Comparison of ENCODE assay signal across 9 cellular contexts in the genomic region with DNA sequence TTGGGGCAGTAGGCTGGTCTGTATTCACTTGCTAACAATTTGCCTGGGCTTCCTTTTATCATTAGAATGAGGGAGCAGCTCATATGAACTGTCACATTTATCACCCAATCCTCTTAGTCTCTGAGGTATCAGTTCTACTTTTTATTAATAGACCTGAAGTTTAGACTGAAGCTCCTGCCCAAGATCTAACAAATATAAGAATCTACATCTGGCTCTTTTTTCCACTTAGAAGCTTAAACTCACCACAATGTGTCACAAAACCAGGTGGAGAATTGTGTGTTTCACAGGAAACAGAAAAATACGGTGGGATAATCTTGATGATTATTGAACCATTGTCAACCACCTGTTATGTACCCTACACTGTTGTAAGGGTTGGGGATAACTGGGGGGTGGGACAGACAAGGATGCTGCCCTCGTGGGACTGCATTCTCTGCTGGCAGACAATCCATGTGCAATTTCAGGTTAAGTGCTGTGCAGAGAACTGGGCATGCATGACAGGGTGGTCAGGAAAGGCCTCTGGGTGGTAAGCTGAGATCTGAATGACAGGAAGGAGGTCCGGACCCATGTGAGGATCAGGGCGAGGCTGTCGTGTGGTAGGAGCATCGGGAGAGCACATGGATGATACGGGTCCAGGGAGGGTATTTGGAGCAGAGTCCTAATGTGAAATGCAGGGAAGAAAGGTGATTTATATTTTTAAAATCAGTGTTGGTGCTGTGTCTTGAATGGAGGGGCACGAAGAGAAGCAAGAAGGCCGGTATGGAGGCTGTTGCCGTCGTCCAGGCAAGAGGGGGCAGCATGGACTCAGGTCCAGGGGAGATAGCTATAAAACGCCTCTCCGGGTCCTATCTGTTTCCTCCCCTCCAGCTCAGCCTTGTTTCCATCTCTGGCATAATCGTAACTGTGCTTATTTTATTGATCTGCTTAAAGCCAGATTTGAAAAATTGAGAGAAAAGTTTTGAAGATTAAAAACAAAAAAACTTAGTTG. TPM values are rescaled to one million over a fixed set of nuclear protein-coding genes. Genes with fewer than 3 reads are reported as not detected.
A peak's percentile ranks its signal among the peaks of the same experiment; 100 is the strongest.
DNase-seq lines count a peak whose midpoint lies in the region; ATAC-seq and TF ChIP-seq lines count a peak whose summit lies in the region.
"Had no signal": no experiment of that assay in that cellular context is flagged by ENCODE, and none has a peak within 500 bp of the region (broad histone marks: within the 10 kb centered on the region; RNA-seq: fewer than 3 reads in every experiment).

No MANE protein-coding gene starts in this region.

- intact Hi-C loops in left ventricle myocardium superior (cut with micrococcal nuclease), result loop anchor here (5.0 to 10.0 kb wide), 3 partner anchors 178 to 715 kb away; no protein-coding TSS in a partner anchor

- no peaks in the 10 kb centered on the region for H3K27me3 ChIP-seq in OCI-LY3 (ENCODE audit: low read depth, low read length)
- no peaks in the 10 kb centered on the region for H3K27me3 ChIP-seq in neutrophil

- H3K4me1 ChIP-seq in OCI-LY3 (ENCODE audit: low read length) (peaks cover 40% of the 10 kb centered on the region), neutrophil (ENCODE audit: control insufficient read depth in 1 of 2, insufficient read depth in 1 of 2, low read depth in 1 of 2, low read length in 1 of 2) (peaks cover 10 to 11% of the 10 kb centered on the region in 2 experiments)

- no peak overlapping the region for H2AFZ ChIP-seq in OCI-LY3 (ENCODE audit: low read depth, low read length)

- no peaks in the 10 kb centered on the region for H3K79me2 ChIP-seq in OCI-LY3 (ENCODE audit: low read length)

- H3K4me3 ChIP-seq in OCI-LY3 (ENCODE audit: low read length) (peak overlapping the region; percentile 56), neutrophil (ENCODE audit: low read depth in 1 of 2, low read length in 1 of 2) (no peak overlapping the region)

- H3K27ac ChIP-seq in OCI-LY3 (ENCODE audit: low read length) (peak overlapping the region; percentile 86), neutrophil (peak overlapping the region; percentile 59)

- peak; percentile 83 for ATAC-seq in GM18907 (IDR thresholded peaks at IDR 0.05; ENCODE audit: unreplicated experiment)
- ATAC-seq in HG02798 (IDR thresholded peaks at IDR 0.05; ENCODE audit: poor library complexity, unreplicated experiment), result peak; percentile 81
- ATAC-seq in left ventricle myocardium superior, result no peak

- H3K9me3 ChIP-seq in OCI-LY3 (ENCODE audit: insufficient read depth, low read length) (no peaks in the 10 kb centered on the region), neutrophil (no peaks in the 10 kb centered on the region)

- TF ChIP-seq CTCF in OCI-LY3 (IDR thresholded peaks at IDR 0.05; ENCODE audit: low read depth, low read length) (peak; percentile 33), neutrophil (IDR thresholded peaks at IDR 0.05) (no peak)

- H3K36me3 ChIP-seq in OCI-LY3 (replicated peaks; ENCODE audit: low read depth, low read length), result peaks cover 24% of the 10 kb centered on the region
- H3K36me3 ChIP-seq in neutrophil, result peaks cover 48% of the 10 kb centered on the region

- peak overlapping the region; percentile 50 for H3K9ac ChIP-seq in OCI-LY3 (ENCODE audit: low read length)

- H4K20me1 ChIP-seq in OCI-LY3 (ENCODE audit: insufficient read depth, low read length), result no peaks in the 10 kb centered on the region

- H3K4me2 ChIP-seq in OCI-LY3 (ENCODE audit: low read length), result peak overlapping the region; percentile 77

- DNase-seq in left ventricle myocardium superior (no peak), NCI-H1092 treated with DMSO at 0.1 percent for 48 hours (lab: John Stamatoyannopoulos, UW) (no peak), superior temporal gyrus (ENCODE audit: extremely low spot score) (no peak)
- DNase-seq: stimulated activated CD4-positive, alpha-beta T cell treated with anti-CD3 and anti-CD28 coated beads, Interleukin-2, amount 100 ng/mL, for 48 hours had no signal

RNA-seq across cellular contexts. Expression of gene MYL12B, which starts 17.6 kb away (rescaled TPM):
- total RNA-seq in left ventricle myocardium superior, result 168 TPM

RNA-seq across cellular contexts. Expression of gene MYL12A, which starts 31.9 kb away (rescaled TPM):
- 1,328 TPM for total RNA-seq in left ventricle myocardium superior

RNA-seq across cellular contexts. Expression of gene MYOM1, which starts 59.7 kb away (rescaled TPM):
- total RNA-seq in left ventricle myocardium superior, result 724 TPM
- total RNA-seq: HT1080 had no signal
